19 cellular contexts compared by ENCODE assay signal in the genomic region with DNA sequence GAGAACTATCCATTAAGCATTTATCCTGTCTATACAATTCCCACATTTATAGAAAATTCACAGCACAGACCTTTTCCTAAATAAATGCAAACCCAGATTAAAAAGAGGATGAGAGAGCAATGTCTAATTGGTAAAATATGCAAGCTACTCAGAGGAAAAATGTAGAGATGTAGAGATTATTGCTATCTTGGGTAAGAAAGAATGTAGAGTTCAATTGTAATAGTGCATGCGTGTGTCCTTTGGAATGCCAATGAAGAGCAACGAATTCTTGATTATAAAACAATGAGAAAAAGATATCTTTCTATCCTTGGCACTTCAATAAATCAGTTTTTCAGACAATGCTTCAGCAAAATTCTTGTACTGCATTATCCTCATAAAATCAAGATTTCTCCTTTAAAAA. TPM values are rescaled to one million over a fixed set of nuclear protein-coding genes. Genes with fewer than 3 reads are reported as not detected.
DNase-seq lines count a peak whose midpoint lies in the region; ATAC-seq, FAIRE-seq and TF ChIP-seq lines count a peak whose summit lies in the region.
"Had no signal": no experiment of that assay in that cellular context is flagged by ENCODE, and none has a peak within 500 bp of the region (broad histone marks: within the 10 kb centered on the region; RNA-seq: fewer than 3 reads in every experiment).

No MANE protein-coding gene starts in this region.

- no peaks in the 10 kb centered on the region for H4K20me1 ChIP-seq in astrocyte (ENCODE audit: insufficient read depth, low read length)
- no peaks in the 10 kb centered on the region for H4K20me1 ChIP-seq in PC-9 (ENCODE audit: insufficient read depth)

- CTCF ChIA-PET in A673 (lab: Charles Lee), result no interaction called here
- CTCF ChIA-PET in PC-9 (lab: Charles Lee), result no interaction called here

- H3K4me3 ChIP-seq in A673 (ENCODE audit: low read depth, low read length, poor library complexity, severe bottlenecking) (no peak overlapping the region), astrocyte (ENCODE audit: insufficient read depth, low read depth, low read length) (no peak overlapping the region), PC-9 (no peak overlapping the region)
- H3K4me3 ChIP-seq: colonic mucosa had no signal

- H3K9ac ChIP-seq in astrocyte (ENCODE audit: low read length), result peak overlapping the region; percentile 32

- intact Hi-C loops in A673 (cut with micrococcal nuclease; ENCODE audit: unreplicated experiment), result no loop called here
- intact Hi-C loops in posterior vena cava (cut with DNase I), result no loop called here
- intact Hi-C loops in PC-9 (cut with micrococcal nuclease; ENCODE audit: unreplicated experiment), result no loop called here

- H3K79me2 ChIP-seq in astrocyte (ENCODE audit: insufficient read depth, low read length) (no peaks in the 10 kb centered on the region), PC-9 (ENCODE audit: low read depth) (no peaks in the 10 kb centered on the region)

- H3K27ac ChIP-seq in A673 (ENCODE audit: low read depth, low read length, poor library complexity, severe bottlenecking), result no peak overlapping the region
- peak overlapping the region; percentile 67 for H3K27ac ChIP-seq in astrocyte (ENCODE audit: low read depth, low read length)
- no peak overlapping the region for H3K27ac ChIP-seq in PC-9
- H3K27ac ChIP-seq: colonic mucosa, WERI-Rb-1 had no signal

- ATAC-seq in HG03354 (IDR thresholded peaks at IDR 0.05; ENCODE audit: poor library complexity, severe bottlenecking, unreplicated experiment), result no peak
- ATAC-seq: activated CD8-positive, alpha-beta memory T cell treated with anti-CD3 and anti-CD28 coated beads, Interleukin-2, amount 10 ng/mL, durations not matched to agents 7 days and 5 days; activated naive CD4-positive, alpha-beta T cell treated with anti-CD3 and anti-CD28 coated beads, Interleukin-2, amount 50 U/mL, for 72 hours had no signal

- H3K9me2 ChIP-seq in PC-9 (ENCODE audit: insufficient read depth), result no peaks in the 10 kb centered on the region

- peak overlapping the region; percentile 93 for H3K27ac Mint-ChIP-seq in astrocyte (ENCODE audit: unreplicated experiment)
- H3K27ac Mint-ChIP-seq: activated CD8-positive, alpha-beta memory T cell treated with anti-CD3 and anti-CD28 coated beads, Interleukin-2, amount 10 ng/mL, durations not matched to agents 7 days and 5 days; activated naive CD4-positive, alpha-beta T cell treated with anti-CD3 and anti-CD28 coated beads, Interleukin-2, amount 50 U/mL, for 72 hours; nephron had no signal

- BruUV-seq in A673 (replicated peaks; lab: Mats Ljungman, UMichigan) (no TSS peak), PC-9 (replicated peaks; lab: Mats Ljungman, UMichigan) (no TSS peak)

- FAIRE-seq in astrocyte (lab: Jason Lieb, UNC), result peak; percentile 86

- H3F3A ChIP-seq in PC-9 (ENCODE audit: insufficient read depth, low read depth), result no peaks in the 10 kb centered on the region

- H3K27me3 Mint-ChIP-seq in astrocyte (ENCODE audit: low read depth, unreplicated experiment), result no peaks in the 10 kb centered on the region
- H3K27me3 Mint-ChIP-seq: activated CD8-positive, alpha-beta memory T cell treated with anti-CD3 and anti-CD28 coated beads, Interleukin-2, amount 10 ng/mL, durations not matched to agents 7 days and 5 days had no signal

- H2AFZ ChIP-seq in astrocyte (ENCODE audit: low read depth, low read length) (no peak overlapping the region), PC-9 (no peak overlapping the region)

- TF ChIP-seq CTCF in A673 (conservative IDR thresholded peaks at IDR 0.05; ENCODE audit: low read depth, low read length) (no peak), astrocyte (IDR thresholded peaks at IDR 0.05; ENCODE audit: insufficient read depth, low read depth, low read length) (no peak), PC-9 (conservative IDR thresholded peaks at IDR 0.05) (no peak)

- no peaks in the 10 kb centered on the region for H3K9me3 Mint-ChIP-seq in astrocyte (ENCODE audit: unreplicated experiment)
- H3K9me3 Mint-ChIP-seq: activated naive CD4-positive, alpha-beta T cell treated with anti-CD3 and anti-CD28 coated beads, Interleukin-2, amount 50 U/mL, for 72 hours; nephron had no signal

- no peak overlapping the region for H3K4me3 Mint-ChIP-seq in astrocyte (ENCODE audit: unreplicated experiment)
- H3K4me3 Mint-ChIP-seq: activated CD8-positive, alpha-beta memory T cell treated with anti-CD3 and anti-CD28 coated beads, Interleukin-2, amount 10 ng/mL, durations not matched to agents 7 days and 5 days; nephron had no signal

- H3K9me3 ChIP-seq in A673 (ENCODE audit: low read depth, low read length, poor library complexity, severe bottlenecking) (no peaks in the 10 kb centered on the region), astrocyte (ENCODE audit: insufficient read depth, low read depth, low read length) (no peaks in the 10 kb centered on the region), PC-9 (ENCODE audit: insufficient read depth, low read depth) (no peaks in the 10 kb centered on the region)
- H3K9me3 ChIP-seq: colonic mucosa had no signal

- DNase-seq in A673 (ENCODE audit: low spot score) (peak; percentile 58), HS-27A (ENCODE audit: low read depth) (peak; percentile 56), astrocyte (ENCODE audit: low read depth) (peak; percentile 90), hepatic stellate cell (ENCODE audit: low spot score) (peak; percentile 13), superior temporal gyrus (ENCODE audit: extremely low spot score) (no peak), posterior vena cava (ENCODE audit: low spot score) (no peak), PC-9 (no peak)
- DNase-seq: activated CD8-positive, alpha-beta memory T cell treated with anti-CD3 and anti-CD28 coated beads, Interleukin-2, amount 10 ng/mL, durations not matched to agents 7 days and 5 days; colonic mucosa; glutamatergic neuron; KG1; NCI-H1436 treated with DMSO at 0.1 percent for 48 hours; NCI-H748 treated with DMSO at 0.1 percent for 48 hours; SHP77 treated with DMSO at 0.1 percent for 48 hours; small intestine; WERI-Rb-1 had no signal

- no peaks in the 10 kb centered on the region for H3K36me3 Mint-ChIP-seq in astrocyte (ENCODE audit: low read depth, unreplicated experiment)
- H3K36me3 Mint-ChIP-seq: activated CD8-positive, alpha-beta memory T cell treated with anti-CD3 and anti-CD28 coated beads, Interleukin-2, amount 10 ng/mL, durations not matched to agents 7 days and 5 days; activated naive CD4-positive, alpha-beta T cell treated with anti-CD3 and anti-CD28 coated beads, Interleukin-2, amount 50 U/mL, for 72 hours had no signal

- POLR2A ChIA-PET in A673 (lab: Charles Lee; ENCODE audit: low non-redundant PET), result no interaction called here
- POLR2A ChIA-PET in PC-9 (lab: Charles Lee; ENCODE audit: unreplicated experiment), result interaction anchor here (0.5 kb wide), 1 partner anchor 36 kb away, joined by 3 read pairs; no protein-coding TSS in a partner anchor

- peaks cover 9% of the 10 kb centered on the region for H3K4me1 ChIP-seq in A673 (ENCODE audit: insufficient read depth, low read length, poor library complexity, severe bottlenecking)
- peaks cover 3% of the 10 kb centered on the region for H3K4me1 ChIP-seq in astrocyte (ENCODE audit: insufficient read depth, low read length)
- no peaks in the 10 kb centered on the region for H3K4me1 ChIP-seq in PC-9 (replicated peaks; ENCODE audit: insufficient read depth)
- H3K4me1 ChIP-seq: colonic mucosa had no signal

- H3K4me2 ChIP-seq in astrocyte (ENCODE audit: low read length) (peak overlapping the region; percentile 66), PC-9 (no peak overlapping the region)

- no peaks in the 10 kb centered on the region for H3K27me3 ChIP-seq in A673 (replicated peaks; ENCODE audit: insufficient read depth, low read depth, low read length, poor library complexity)
- H3K27me3 ChIP-seq in astrocyte (ENCODE audit: insufficient read depth, low read length), result no peaks in the 10 kb centered on the region
- H3K27me3 ChIP-seq in PC-9 (ENCODE audit: insufficient read depth, low read depth), result no peaks in the 10 kb centered on the region
- H3K27me3 ChIP-seq: colonic mucosa had no signal

- H3K36me3 ChIP-seq in A673 (ENCODE audit: insufficient read depth, low read length, poor library complexity, severe bottlenecking) (no peaks in the 10 kb centered on the region), astrocyte (ENCODE audit: insufficient read depth, low read length) (no peaks in the 10 kb centered on the region), PC-9 (ENCODE audit: low read depth) (no peaks in the 10 kb centered on the region)
- H3K36me3 ChIP-seq: colonic mucosa, WERI-Rb-1 had no signal

- peaks cover 11% of the 10 kb centered on the region for H3K4me1 Mint-ChIP-seq in astrocyte (ENCODE audit: low read depth, unreplicated experiment)
- H3K4me1 Mint-ChIP-seq: activated CD8-positive, alpha-beta memory T cell treated with anti-CD3 and anti-CD28 coated beads, Interleukin-2, amount 10 ng/mL, durations not matched to agents 7 days and 5 days; nephron had no signal

RNA-seq across cellular contexts. Expression of a gene that starts 50.9 kb away (rescaled TPM):
- total RNA-seq in A673 (2021), result 23.3 and 32.0 TPM in 2 replicates
- total RNA-seq in astrocyte, result 9.1 and 17.7 TPM in 2 replicates
- 10 to 100 TPM; 19.8 to 21.4 TPM for total RNA-seq in posterior vena cava
- 2.6 and 4.8 TPM in 2 replicates for total RNA-seq in PC-9 (2021)
- total RNA-seq: activated CD8-positive, alpha-beta memory T cell treated with anti-CD3 and anti-CD28 coated beads, Interleukin-2, amount 10 ng/mL, durations not matched to agents 7 days and 5 days; activated naive CD4-positive, alpha-beta T cell treated with anti-CD3 and anti-CD28 coated beads, Interleukin-2, amount 50 U/mL, for 72 hours had no signal

Comparison
In these comparisons a context has a peak if more than half of its experiments do, and no peak if none do; other contexts are left out.
1. DNase-seq: peak in A673 (single experiment), HS-27A (single experiment), astrocyte (single experiment) and hepatic stellate cell (single experiment); none in superior temporal gyrus (single experiment), posterior vena cava (single experiment) and PC-9 (0 of 2).